ENCODE assay signal across 19 cellular contexts in the genomic region with DNA sequence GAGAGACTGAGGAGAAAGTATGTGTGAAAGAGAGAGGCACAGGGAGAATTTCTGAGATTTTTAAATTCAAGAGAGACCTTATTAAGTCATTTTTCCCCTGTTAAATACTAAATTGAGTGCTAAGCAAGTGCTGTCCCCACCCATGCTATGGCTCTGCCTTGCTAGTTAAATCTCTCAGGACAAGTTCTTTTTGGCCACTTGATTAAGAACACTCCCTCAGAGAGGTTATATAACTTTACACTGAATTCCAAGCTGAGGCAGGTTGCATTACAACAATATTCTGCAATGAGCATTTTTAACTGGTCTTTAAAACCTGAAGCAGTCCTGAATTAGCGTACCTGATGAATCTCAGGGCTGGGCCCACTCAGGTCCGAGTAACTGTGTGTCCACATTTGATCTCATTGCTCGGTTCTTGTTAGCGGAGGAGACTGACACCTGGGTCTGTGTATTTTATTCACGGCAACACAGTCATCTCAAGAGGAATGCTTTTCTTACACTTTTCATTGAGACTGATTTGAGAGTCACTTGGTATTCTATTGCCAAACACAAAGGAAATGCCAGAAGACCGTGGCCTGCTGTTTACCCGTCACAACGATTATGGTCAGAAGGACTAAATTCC.
"Had no signal": no experiment of that assay in that cellular context is flagged by ENCODE, and none has a peak within 500 bp of the region (broad histone marks: within the 10 kb centered on the region; RNA-seq: fewer than 3 reads in every experiment).

No MANE protein-coding gene starts in this region.

- ATAC-seq: gastrocnemius medialis, heart right ventricle, left cardiac atrium had no signal

- DNase-seq: dermis blood vessel endothelial cell; dorsolateral prefrontal cortex; effector CD4-positive, alpha-beta T cell; effector memory CD4-positive, alpha-beta T cell; esophagus squamous epithelium; foreskin fibroblast; foreskin melanocyte; gastrocnemius medialis; glutamatergic neuron; head of caudate nucleus; heart right ventricle; hippocampal formation; left cardiac atrium; left ventricle myocardium inferior; mammary epithelial cell; mesendoderm; midbrain had no signal

- H3K27me3 ChIP-seq: dorsolateral prefrontal cortex, esophagus squamous epithelium, gastrocnemius medialis, heart right ventricle had no signal

- H3K36me3 ChIP-seq: esophagus squamous epithelium, gastrocnemius medialis, heart right ventricle, left ventricle myocardium inferior had no signal

- H3K27ac ChIP-seq: coronary artery, dorsolateral prefrontal cortex, esophagus squamous epithelium, gastrocnemius medialis, heart right ventricle, left ventricle myocardium inferior had no signal

- H3K4me1 ChIP-seq: esophagus squamous epithelium, gastrocnemius medialis, heart right ventricle, left ventricle myocardium inferior had no signal

- H3K4me3 ChIP-seq: coronary artery, dorsolateral prefrontal cortex, esophagus squamous epithelium, gastrocnemius medialis, heart right ventricle, left ventricle myocardium inferior, lung had no signal

- H3K9me3 ChIP-seq: esophagus squamous epithelium, gastrocnemius medialis, heart right ventricle, left ventricle myocardium inferior had no signal
